Comparison of ENCODE assay signal across 9 cellular contexts in genomic region chr7:44489955-44490350, GRCh38. TPM values are rescaled to one million over a fixed set of nuclear protein-coding genes. Genes with fewer than 3 reads are reported as not detected.
DNase-seq lines count a peak whose midpoint lies in the region; ATAC-seq, FAIRE-seq and TF ChIP-seq lines count a peak whose summit lies in the region.
"Had no signal": no experiment of that assay in that cellular context is flagged by ENCODE, and none has a peak within 500 bp of the region (broad histone marks: within the 10 kb centered on the region; RNA-seq: fewer than 3 reads in every experiment).

No MANE protein-coding gene starts in this region.

- H3K9me3 ChIP-seq in A549 (no peaks in the 10 kb centered on the region), Peyer's patch (no peaks in the 10 kb centered on the region)

- TF ChIP-seq POLR2A in A549 (IDR thresholded peaks at IDR 0.05; ENCODE audit: low read length) = no peak
- TF ChIP-seq POLR2A in Peyer's patch (IDR thresholded peaks at IDR 0.05) = no peak

- H3K4me1 ChIP-seq in A549 (peaks cover 13% of the 10 kb centered on the region), Peyer's patch (peaks cover 0 to 23% (median 7%) of the 10 kb centered on the region in 4 donors)

- peak in 1 of 2 experiments; percentile 34 for DNase-seq in A549 (ENCODE audit: low read depth in 1 of 2, low spot score in 1 of 2)
- DNase-seq in Peyer's patch = peak in 2 of 3 donors; percentile 44 to 66
- DNase-seq in brain microvascular endothelial cell = peak; percentile 10
- DNase-seq in kidney tubule cell (ENCODE audit: low spot score) = peak; percentile 48
- DNase-seq in stimulated activated naive CD8-positive, alpha-beta T cell treated with anti-CD3 and anti-CD28 coated beads, Interleukin-15, amount 100 ng/mL, for 72 hours = no peak
- DNase-seq in GM10248 (ENCODE audit: extremely low spot score) = no peak

- H3K4me3 ChIP-seq in A549 (peak overlapping the region; percentile 88), Peyer's patch (peak overlapping the region; percentile 86 to 98 (median 88)), brain microvascular endothelial cell (ENCODE audit: low read depth, low read length) (peak overlapping the region; percentile 76)

- POLR2A ChIA-PET in A549 (lab: Yijun Ruan, JAX) (interaction anchor here (1.3 to 1.8 kb wide), 2 partner anchors 76 to 92 kb away, joined by 3 to 8 read pairs; partner anchors contain the start of gene TMED4), GM10248 (lab: Yijun Ruan, JAX) (interaction anchor here (1.1 kb wide), 1 partner anchor 48 kb away, joined by 5 read pairs; no protein-coding TSS in a partner anchor)

- no peak for TF ChIP-seq CTCF in A549 (IDR thresholded peaks at IDR 0.05)
- no peak for TF ChIP-seq CTCF in Peyer's patch (IDR thresholded peaks at IDR 0.05)
- TF ChIP-seq CTCF in brain microvascular endothelial cell (IDR thresholded peaks at IDR 0.05; ENCODE audit: low read depth, low read length, missing control alignments) = no peak
- no peak for TF ChIP-seq CTCF in GM10248 (IDR thresholded peaks at IDR 0.05; ENCODE audit: control extremely low read depth, extremely low read depth, low read depth, missing control alignments)

- peak overlapping the region; percentile 93 to 98 for H3K27ac ChIP-seq in A549
- peak overlapping the region; percentile 92 to 98 (median 96) for H3K27ac ChIP-seq in Peyer's patch
- peak overlapping the region; percentile 99 for H3K27ac ChIP-seq in brain microvascular endothelial cell

- H3K4me2 ChIP-seq in A549 = peak overlapping the region; percentile 96

- CTCF ChIA-PET in A549 (lab: Yijun Ruan, JAX) (interaction anchor here (1.0 to 2.3 kb wide), 5 partner anchors 10 to 249 kb away, joined by 3 to 17 read pairs (median 6); no protein-coding TSS in a partner anchor), GM10248 (lab: Yijun Ruan, JAX) (interaction anchor here (0.9 to 2.9 kb wide), 11 partner anchors 9 to 511 kb away, joined by 3 to 10 read pairs (median 3); partner anchors contain the start of gene YKT6)

- H3K27ac Mint-ChIP-seq in stimulated activated naive CD8-positive, alpha-beta T cell treated with anti-CD3 and anti-CD28 coated beads, Interleukin-15, amount 100 ng/mL, for 72 hours = peak overlapping the region; percentile 97 to 99

- WGBS in A549 (ENCODE audit: missing lambda C conversion rate) = 4% methylated on average over 18 of the region's 19 CpGs

- no peak for TF ChIP-seq RAD21 in A549 (conservative IDR thresholded peaks at IDR 0.05 in 1 of 2, IDR thresholded peaks at IDR 0.05 in 1 of 2)

- ATAC-seq in A549 (peak; percentile 50 to 57), GM18499 (IDR thresholded peaks at IDR 0.05; ENCODE audit: insufficient read depth, unreplicated experiment) (peak; percentile 2), HG03025 (IDR thresholded peaks at IDR 0.05; ENCODE audit: low FRiP score, unreplicated experiment) (peak; percentile 23)
- ATAC-seq in stimulated activated naive CD8-positive, alpha-beta T cell treated with anti-CD3 and anti-CD28 coated beads, Interleukin-15, amount 100 ng/mL, for 72 hours = peak; percentile 69

- no peaks in the 10 kb centered on the region for H3K9me3 Mint-ChIP-seq in stimulated activated naive CD8-positive, alpha-beta T cell treated with anti-CD3 and anti-CD28 coated beads, Interleukin-15, amount 100 ng/mL, for 72 hours

- in situ Hi-C loops in brain microvascular endothelial cell (cut with HindIII; ENCODE audit: low pct_ligation_motif_present, low sequenced_read_pairs) = loop anchor here (25.0 kb wide), 1 partner anchor 253 kb away; no protein-coding TSS in a partner anchor

- no peak for TF ChIP-seq EP300 in A549 (IDR thresholded peaks at IDR 0.05)

- peaks cover 44% of the 10 kb centered on the region for H3K4me1 Mint-ChIP-seq in stimulated activated naive CD8-positive, alpha-beta T cell treated with anti-CD3 and anti-CD28 coated beads, Interleukin-15, amount 100 ng/mL, for 72 hours

- H3K27me3 ChIP-seq in Peyer's patch = no peaks in the 10 kb centered on the region
- no peaks in the 10 kb centered on the region for H3K27me3 ChIP-seq in brain microvascular endothelial cell (replicated peaks)

- H3K27me3 Mint-ChIP-seq in stimulated activated naive CD8-positive, alpha-beta T cell treated with anti-CD3 and anti-CD28 coated beads, Interleukin-15, amount 100 ng/mL, for 72 hours = no peaks in the 10 kb centered on the region

- FAIRE-seq in A549 (lab: Jason Lieb, UNC) = no peak

- H3K36me3 ChIP-seq in Peyer's patch = peaks cover 0 to 1% (median 0%) of the 10 kb centered on the region in 3 donors
- peaks cover 2% of the 10 kb centered on the region for H3K36me3 ChIP-seq in brain microvascular endothelial cell (replicated peaks)

- H3K4me3 Mint-ChIP-seq in stimulated activated naive CD8-positive, alpha-beta T cell treated with anti-CD3 and anti-CD28 coated beads, Interleukin-15, amount 100 ng/mL, for 72 hours = peak overlapping the region; percentile 78 to 94

TF ChIP-seq in A549, 52 proteins besides CTCF, POLR2A, EP300 and RAD21:
- TF ChIP-seq FOSB (CRISPR knock-in tag; IDR thresholded peaks at IDR 0.05) = no peak
- no peak for TF ChIP-seq MAX (IDR thresholded peaks at IDR 0.05)
- no peak for TF ChIP-seq ZFP36 (IDR thresholded peaks at IDR 0.05; ENCODE audit: borderline replicate concordance, partially characterized antibody)
- no peak for TF ChIP-seq HOXB13 (CRISPR knock-in tag; IDR thresholded peaks at IDR 0.05; ENCODE audit: low read depth)
- TF ChIP-seq TFCP2L1 (CRISPR knock-in tag; IDR thresholded peaks at IDR 0.05) = no peak
- TF ChIP-seq EHMT2 (IDR thresholded peaks at IDR 0.05; ENCODE audit: low read depth) = no peak
- TF ChIP-seq FOXS1 (CRISPR knock-in tag; IDR thresholded peaks at IDR 0.05) = no peak
- no peak for TF ChIP-seq HOXB5 (CRISPR knock-in tag; IDR thresholded peaks at IDR 0.05)
- TF ChIP-seq RCOR1 (IDR thresholded peaks at IDR 0.05; ENCODE audit: low read depth, low read length) = no peak
- TF ChIP-seq RNF2 (IDR thresholded peaks at IDR 0.05; ENCODE audit: borderline replicate concordance, low read depth) = no peak
- TF ChIP-seq POLR2AphosphoS2 (conservative IDR thresholded peaks at IDR 0.05; ENCODE audit: low read length) = no peak
- TF ChIP-seq JUN (IDR thresholded peaks at IDR 0.05) = no peak
- TF ChIP-seq MAZ (IDR thresholded peaks at IDR 0.05; ENCODE audit: borderline replicate concordance, low read depth, low read length) = no peak
- no peak for TF ChIP-seq NPAS2 (CRISPR knock-in tag; IDR thresholded peaks at IDR 0.05; ENCODE audit: borderline replicate concordance)
- TF ChIP-seq NR3C1 (IDR thresholded peaks at IDR 0.05) = no peak
- no peak for TF ChIP-seq ELK1 (IDR thresholded peaks at IDR 0.05; ENCODE audit: low read depth, low read length)
- no peak for TF ChIP-seq ESRRA (IDR thresholded peaks at IDR 0.05; ENCODE audit: borderline replicate concordance, low read length)

RNA-seq across cellular contexts. Expression of gene NUDCD3, which starts 0.5 kb away (rescaled TPM):
- polyA plus RNA-seq in A549 (2011; rRNA removed) = 66.3 and 84.2 TPM in 2 replicates
- polyA plus RNA-seq in A549 (2012; cell fraction: cytosol; rRNA removed) = 30.0 and 34.8 TPM in 2 replicates
- 54.8 and 84.9 TPM in 2 replicates for polyA plus RNA-seq in A549 (2012; cell fraction: nucleus; rRNA removed)
- 41.7 to 44.3 TPM (median 42.8 TPM) in 3 replicates for polyA plus RNA-seq in A549 (2017; fragmentation: RNase III; extraction: RNeasy Plus Mini Kit Qiagen cat#74134 plus additional on column Dnase treatment)
- 68.5 and 70.6 TPM in 2 replicates for polyA minus RNA-seq in A549 (2011; rRNA and poly(A)+ RNA removed)
- total RNA-seq in Peyer's patch = 10 to 100 TPM; 32.9 to 61.9 (median 44.1) TPM

RNA-seq across cellular contexts. Expression of gene NPC1L1, which starts 51.2 kb away (rescaled TPM):
- 0.06 and 0.12 TPM in 2 replicates for polyA plus RNA-seq in A549 (2011; rRNA removed)
- polyA plus RNA-seq in A549 (2012; cell fraction: cytosol; rRNA removed) = 0.01 and 0.06 TPM in 2 replicates
- 0.17 and 0.18 TPM in 2 replicates for polyA plus RNA-seq in A549 (2012; cell fraction: nucleus; rRNA removed)
- polyA plus RNA-seq in A549 (2017; fragmentation: RNase III; extraction: RNeasy Plus Mini Kit Qiagen cat#74134 plus additional on column Dnase treatment) = 0.01 to 0.04 TPM (median 0.03 TPM) in 3 replicates
- 0.12 TPM in 1 of 2 replicates, not detected in the other for polyA minus RNA-seq in A549 (2011; rRNA and poly(A)+ RNA removed)
- under 1 TPM in 3 of 4 donors, not detected in 1; 0.66 to 0.70 (median 0.67) TPM for total RNA-seq in Peyer's patch
- total RNA-seq: LHCN-M2 had no signal

Comparison
In these comparisons a context has a peak if more than half of its experiments do, and no peak if none do; other contexts are left out.
1. ATAC-seq: peak in every context shown above with its lines; median percentile 69 in stimulated activated naive CD8-positive, alpha-beta T cell treated with anti-CD3 and anti-CD28 coated beads, Interleukin-15, amount 100 ng/mL, for 72 hours; 54 in A549; 23 in HG03025; 2 in GM18499.
2. DNase-seq: peak in Peyer's patch (2 of 3), brain microvascular endothelial cell (single experiment) and kidney tubule cell (single experiment); none in stimulated activated naive CD8-positive, alpha-beta T cell treated with anti-CD3 and anti-CD28 coated beads, Interleukin-15, amount 100 ng/mL, for 72 hours (0 of 2) and GM10248 (single experiment).
3. Peak in every context shown above with its lines, with median percentiles within 50 percentile points of each other: H3K27ac ChIP-seq and H3K4me3 ChIP-seq.